Comparison of ENCODE assay signal across 8 cellular contexts in genomic region chr13:47109028-47109427, GRCh38.
A peak's percentile ranks its signal among the peaks of the same experiment; 100 is the strongest.
DNase-seq lines count a peak whose midpoint lies in the region; ATAC-seq and TF ChIP-seq lines count a peak whose summit lies in the region.
"Had no signal": no experiment of that assay in that cellular context is flagged by ENCODE, and none has a peak within 500 bp of the region (broad histone marks: within the 10 kb centered on the region; RNA-seq: fewer than 3 reads in every experiment).

No MANE protein-coding gene starts in this region.

- no peaks in the 10 kb centered on the region for H3K9me2 ChIP-seq in hepatocyte (replicated peaks; ENCODE audit: insufficient read depth)

- H3K4me3 ChIP-seq in epithelial cell of esophagus (ENCODE audit: low read length) (no peak overlapping the region), hepatocyte (no peak overlapping the region)
- H3K4me3 ChIP-seq: SJSA1 had no signal

- WGBS in hepatocyte (ENCODE audit: low lambda C conversion rate, missing lambda C conversion rate): 89% methylated on average over 4 of the region's 4 CpGs

- ATAC-seq in GM18520 (IDR thresholded peaks at IDR 0.05; ENCODE audit: unreplicated experiment) (peak; percentile 46), GM21390 (IDR thresholded peaks at IDR 0.05; ENCODE audit: unreplicated experiment) (peak; percentile 94), HG03354 (IDR thresholded peaks at IDR 0.05; ENCODE audit: poor library complexity, severe bottlenecking, unreplicated experiment) (peak; percentile 86), HG03521 (IDR thresholded peaks at IDR 0.05; ENCODE audit: unreplicated experiment) (no peak)

- H3K27me3 ChIP-seq in hepatocyte: no peaks in the 10 kb centered on the region
- H3K27me3 ChIP-seq: SJSA1 had no signal

- TF ChIP-seq CTCF in epithelial cell of esophagus (IDR thresholded peaks at IDR 0.05; ENCODE audit: insufficient read depth, low read depth, low read length, missing control alignments) (no peak), hepatocyte (IDR thresholded peaks at IDR 0.05; ENCODE audit: poor library complexity) (no peak)

- H3K4me1 ChIP-seq in hepatocyte (ENCODE audit: insufficient read depth): peaks cover 8% of the 10 kb centered on the region

- H4K20me1 ChIP-seq in hepatocyte (ENCODE audit: insufficient read depth, poor library complexity, severe bottlenecking): no peaks in the 10 kb centered on the region

- H2AFZ ChIP-seq in hepatocyte: no peak overlapping the region

- H3K36me3 ChIP-seq in hepatocyte (replicated peaks; ENCODE audit: insufficient read depth, low read depth): no peaks in the 10 kb centered on the region
- H3K36me3 ChIP-seq: SJSA1 had no signal

- H3K79me2 ChIP-seq in hepatocyte: no peaks in the 10 kb centered on the region

- H3K27ac ChIP-seq in hepatocyte: no peak overlapping the region
- H3K27ac ChIP-seq: SJSA1 had no signal

- H3K4me2 ChIP-seq in hepatocyte: no peak overlapping the region

- DNase-seq in epithelial cell of esophagus (ENCODE audit: low read depth): peak; percentile 71
- DNase-seq in NCI-H1694 (lab: John Stamatoyannopoulos, UW): no peak
- DNase-seq in hepatocyte (ENCODE audit: low spot score): no peak

- no peaks in the 10 kb centered on the region for H3K9me3 ChIP-seq in hepatocyte (ENCODE audit: low read depth)
- H3K9me3 ChIP-seq: SJSA1 had no signal
